Comparison of ENCODE assay signal across 1 cellular context in genomic region chr17:45948881-45949624, GRCh38.
TF ChIP-seq lines count a peak whose summit lies in the region.

No MANE protein-coding gene starts in this region.

TF ChIP-seq in HepG2, 621 proteins besides CTCF, POLR2A, EP300 and RAD21 (continued from another document and continues in another):
- TF ChIP-seq TBL1XR1 (IDR thresholded peaks at IDR 0.05; ENCODE audit: borderline replicate concordance, low read length, partially characterized antibody), result no peak
- TF ChIP-seq ETV6 (CRISPR knock-in tag; conservative IDR thresholded peaks at IDR 0.05), result peak; percentile 77; the same call in 1 of the 2 replicates
- peak; percentile 71; the same call in 1 of the 2 replicates for TF ChIP-seq ARID4A (CRISPR knock-in tag; IDR thresholded peaks at IDR 0.05; ENCODE audit: borderline replicate concordance)
- peak; percentile 84 for TF ChIP-seq ZFP91 (CRISPR knock-in tag; IDR thresholded peaks at IDR 0.05; ENCODE audit: borderline replicate concordance)
- TF ChIP-seq NR2F2 (IDR thresholded peaks at IDR 0.05; ENCODE audit: borderline replicate concordance, low read depth), result no peak
- TF ChIP-seq TSC22D2 (CRISPR knock-in tag; IDR thresholded peaks at IDR 0.05; ENCODE audit: borderline replicate concordance), result peak; percentile 88; the same call in 1 of the 2 replicates
- peak; percentile 67; the same call in 1 of the 2 replicates for TF ChIP-seq ZNF263 (CRISPR knock-in tag; IDR thresholded peaks at IDR 0.05)
- no peak for TF ChIP-seq ZNF570 (CRISPR knock-in tag; IDR thresholded peaks at IDR 0.05; ENCODE audit: borderline replicate concordance)
- TF ChIP-seq CCAR2 (optimal IDR thresholded peaks at IDR 0.05; ENCODE audit: low read depth, low read length), result no peak
- no peak for TF ChIP-seq ZSCAN22 (CRISPR knock-in tag; IDR thresholded peaks at IDR 0.05)
- TF ChIP-seq FLYWCH1 (CRISPR knock-in tag; IDR thresholded peaks at IDR 0.05), result no peak
- TF ChIP-seq MED8 (CRISPR knock-in tag; IDR thresholded peaks at IDR 0.05; ENCODE audit: insufficient replicate concordance), result peak; percentile 54
- no peak; the same call in 1 of the 2 replicates for TF ChIP-seq REPIN1 (CRISPR knock-in tag; IDR thresholded peaks at IDR 0.05; ENCODE audit: borderline replicate concordance, low read depth)
- TF ChIP-seq ZNF607 (CRISPR knock-in tag; IDR thresholded peaks at IDR 0.05; ENCODE audit: borderline replicate concordance), result peak; percentile 63; the same call in 1 of the 2 replicates
- TF ChIP-seq SP2 (CRISPR knock-in tag; IDR thresholded peaks at IDR 0.05), result no peak
- TF ChIP-seq TRIM24 (CRISPR knock-in tag; IDR thresholded peaks at IDR 0.05), result no peak
- TF ChIP-seq ZNF512 (CRISPR knock-in tag; IDR thresholded peaks at IDR 0.05), result no peak
- no peak for TF ChIP-seq CENPT (CRISPR knock-in tag; IDR thresholded peaks at IDR 0.05; ENCODE audit: low read depth)
- no peak for TF ChIP-seq ATF1 (CRISPR knock-in tag; IDR thresholded peaks at IDR 0.05)
- no peak for TF ChIP-seq BCLAF1 (IDR thresholded peaks at IDR 0.05)
- no peak for TF ChIP-seq HCFC1 (IDR thresholded peaks at IDR 0.05; ENCODE audit: low read depth, low read length)
- peak; percentile 69 for TF ChIP-seq MAX (IDR thresholded peaks at IDR 0.05)
- no peak for TF ChIP-seq NR2C2 (CRISPR knock-in tag; IDR thresholded peaks at IDR 0.05; ENCODE audit: borderline replicate concordance)
- TF ChIP-seq THAP7 (CRISPR knock-in tag; IDR thresholded peaks at IDR 0.05), result no peak
- no peak for TF ChIP-seq TERF1 (CRISPR knock-in tag; IDR thresholded peaks at IDR 0.05)
- peak; percentile 30; the same call in 1 of the 2 replicates for TF ChIP-seq TBX2 (CRISPR knock-in tag; IDR thresholded peaks at IDR 0.05; ENCODE audit: borderline replicate concordance)
- TF ChIP-seq FOXA3 (CRISPR knock-in tag; IDR thresholded peaks at IDR 0.05), result 0 out of 2 replicates have a peak, but pooled peaks have one; percentile 20
- TF ChIP-seq PAWR (CRISPR knock-in tag; IDR thresholded peaks at IDR 0.05; ENCODE audit: borderline replicate concordance), result no peak
- TF ChIP-seq NR2F6 (IDR thresholded peaks at IDR 0.05), result no peak
- TF ChIP-seq NR2F6 (CRISPR knock-in tag; IDR thresholded peaks at IDR 0.05), result peak; percentile 57; the same call in 1 of the 2 replicates
- no peak for TF ChIP-seq ZBTB34 (CRISPR knock-in tag; IDR thresholded peaks at IDR 0.05)
- peak; percentile 57; the same call in 1 of the 2 replicates for TF ChIP-seq MIER3 (CRISPR knock-in tag; IDR thresholded peaks at IDR 0.05; ENCODE audit: borderline replicate concordance)
- TF ChIP-seq DZIP1 (CRISPR knock-in tag; IDR thresholded peaks at IDR 0.05), result no peak
- peak; percentile 72; the same call in 1 of the 2 replicates for TF ChIP-seq ZBTB14 (CRISPR knock-in tag; IDR thresholded peaks at IDR 0.05)
- no peak for TF ChIP-seq LBX2 (CRISPR knock-in tag; IDR thresholded peaks at IDR 0.05; ENCODE audit: borderline replicate concordance)
- peak; percentile 83; the same call in 1 of the 2 replicates for TF ChIP-seq CBX5 (CRISPR knock-in tag; IDR thresholded peaks at IDR 0.05; ENCODE audit: borderline replicate concordance)
- no peak for TF ChIP-seq DNMT3B (CRISPR knock-in tag; conservative IDR thresholded peaks at IDR 0.05)
- TF ChIP-seq ZNF414 (CRISPR knock-in tag; IDR thresholded peaks at IDR 0.05), result peak; percentile 79; the same call in 1 of the 2 replicates
